ENCODE assay signal across 8 cellular contexts in genomic region chr1:166838766-166839599, GRCh38.
DNase-seq lines count a peak whose midpoint lies in the region; ATAC-seq, FAIRE-seq and TF ChIP-seq lines count a peak whose summit lies in the region.

Gene POGK (plus strand): TSS chr1:166839475. CDS start chr1:166840957, 1,482 bp downstream.

- peak; percentile 81 for TF ChIP-seq POLR2A in H54 (IDR thresholded peaks at IDR 0.05; ENCODE audit: low read depth, low read length)

- FAIRE-seq in H54 (lab: Jason Lieb, UNC), result no peak

- peak; percentile 94 for DNase-seq in ELF-1 (ENCODE audit: low read depth, low spot score)
- peak; percentile 87 for DNase-seq in H54 (ENCODE audit: insufficient read length, low spot score)
- peak; percentile 91 for DNase-seq in LoVo (ENCODE audit: low spot score)
- DNase-seq in SHP77 (lab: John Stamatoyannopoulos, UW), result peak; percentile 85 to 94
- peak; percentile 77 for DNase-seq in activated effector memory CD4-positive, alpha-beta T cell treated with Interleukin-2 at 50 U/mL for 16 hours
- DNase-seq in fibroblast of pulmonary artery (ENCODE audit: low read depth), result peak; percentile 90
- peak; percentile 87 for DNase-seq in stimulated activated naive CD8-positive, alpha-beta T cell treated with anti-CD3 and anti-CD28 coated beads, Interleukin-15, Interleukin-2, amounts not matched to agents 100 U/mL and 50 U/mL, for 24 hours

- peaks cover 45% of the 10 kb centered on the region for H3K4me1 Mint-ChIP-seq in nephron

- peak; percentile 97 for ATAC-seq in stimulated activated naive CD8-positive, alpha-beta T cell treated with anti-CD3 and anti-CD28 coated beads, Interleukin-15, Interleukin-2, amounts not matched to agents 100 U/mL and 50 U/mL, for 24 hours

- peaks cover 4% of the 10 kb centered on the region for H3K27me3 Mint-ChIP-seq in nephron (ENCODE audit: low read depth)

- peak within 1 kb of the TSS; percentile 95 to 97 (median 95) for H3K4me3 Mint-ChIP-seq in nephron

- H3K36me3 Mint-ChIP-seq in nephron (ENCODE audit: low read depth), result peaks cover 29% of the 10 kb centered on the region

- peak within 1 kb of the TSS; percentile 92 to 99 (median 96) for H3K27ac Mint-ChIP-seq in nephron

- H3K9me3 Mint-ChIP-seq in nephron, result no peaks in the 10 kb centered on the region

- TF ChIP-seq CTCF in fibroblast of pulmonary artery (IDR thresholded peaks at IDR 0.05; ENCODE audit: low read length, missing control alignments), result no peak
- TF ChIP-seq CTCF in nephron (IDR thresholded peaks at IDR 0.05; ENCODE audit: unreplicated experiment in 3 of 3), result no peak

- H3K4me3 ChIP-seq in fibroblast of pulmonary artery (replicated peaks; ENCODE audit: low read depth, low read length), result peak within 1 kb of the TSS; percentile 64

Comparison
In these comparisons a context has a peak if more than half of its experiments do, and no peak if none do; other contexts are left out.
1. Peak in every context shown above with its lines: DNase-seq, ATAC-seq and H3K4me3 ChIP-seq.